Comparison of ENCODE assay signal across 8 cellular contexts in genomic region chr9:96449844-96450612, GRCh38. TPM values are rescaled to one million over a fixed set of nuclear protein-coding genes. Genes with fewer than 3 reads are reported as not detected.
DNase-seq lines count a peak whose midpoint lies in the region; ATAC-seq and TF ChIP-seq lines count a peak whose summit lies in the region.

TSS of gene HABP4 (plus strand) at chr9:96450169. CDS start at chr9:96450280, 111 bp downstream.

- H3K27ac Mint-ChIP-seq in CD4-positive, CD25-positive, alpha-beta regulatory T cell = peak within 1 kb of the TSS; percentile 77 to 98 (median 98)
- H3K27ac Mint-ChIP-seq in activated CD4-positive, alpha-beta memory T cell treated with anti-CD3 and anti-CD28 coated beads, Interleukin-2, amount 10 ng/mL, durations not matched to agents 7 days and 5 days = peak within 1 kb of the TSS; percentile 44

- peaks cover 27% of the 10 kb centered on the region for H3K4me1 ChIP-seq in CD4-positive, CD25-positive, alpha-beta regulatory T cell (ENCODE audit: control insufficient read depth, insufficient read depth, low read length, poor library complexity, severe bottlenecking)
- H3K4me1 ChIP-seq in duodenal mucosa (ENCODE audit: control insufficient read depth in 1 of 2, insufficient read depth in 2 of 2, low read length in 2 of 2) (peaks cover 8 to 15% of the 10 kb centered on the region in 2 donors), lung (ENCODE audit: control insufficient read depth in 2 of 2, insufficient read depth in 2 of 2, low read length in 2 of 2) (peaks cover 0 to 7% of the 10 kb centered on the region in 2 donors)

- WGBS in lung, 2 donors = 0% methylated on average over 48 to 108 of the region's 108 CpGs

- H3K27me3 ChIP-seq in CD4-positive, CD25-positive, alpha-beta regulatory T cell (ENCODE audit: control insufficient read depth, insufficient read depth, low read length) = no peaks in the 10 kb centered on the region
- peaks cover 7% of the 10 kb centered on the region in 2 donors for H3K27me3 ChIP-seq in duodenal mucosa (ENCODE audit: control insufficient read depth in 1 of 2, insufficient read depth in 2 of 2, low read length in 2 of 2)
- H3K27me3 ChIP-seq in lung (ENCODE audit: control insufficient read depth, insufficient read depth) = no peaks in the 10 kb centered on the region

- peak within 1 kb of the TSS; percentile 88 for H3K4me3 ChIP-seq in CD4-positive, CD25-positive, alpha-beta regulatory T cell (ENCODE audit: low read depth, low read length)
- H3K4me3 ChIP-seq in duodenal mucosa (ENCODE audit: low read depth in 1 of 2, low read length in 2 of 2) (peak within 1 kb of the TSS; percentile 69 to 82), lung (peak within 1 kb of the TSS; percentile 66)

- H3K27me3 Mint-ChIP-seq in CD4-positive, CD25-positive, alpha-beta regulatory T cell = peaks cover 14% of the 10 kb centered on the region
- peaks cover 11% of the 10 kb centered on the region for H3K27me3 Mint-ChIP-seq in activated CD4-positive, alpha-beta memory T cell treated with anti-CD3 and anti-CD28 coated beads, Interleukin-2, amount 10 ng/mL, durations not matched to agents 7 days and 5 days

- DNase-seq in CD4-positive, CD25-positive, alpha-beta regulatory T cell = peak; percentile 94
- peak; percentile 97 for DNase-seq in NCI-H82 (lab: John Stamatoyannopoulos, UW)
- peak; percentile 96 for DNase-seq in activated CD4-positive, alpha-beta memory T cell treated with anti-CD3 and anti-CD28 coated beads, Interleukin-2, amount 10 ng/mL, durations not matched to agents 7 days and 5 days
- peak; percentile 95 for DNase-seq in lung (ENCODE audit: low spot score)
- DNase-seq in stimulated activated CD4-positive, alpha-beta T cell treated with anti-CD3 and anti-CD28 coated beads, TNF-alpha, amount 100 ng/mL, for 24 hours (ENCODE audit: low read depth in 3 of 3) = peak; percentile 92 to 95 (median 93)

- POLR2A ChIA-PET in activated CD4-positive, alpha-beta memory T cell treated with anti-CD3 and anti-CD28 coated beads, Interleukin-2, amount 10 ng/mL, durations not matched to agents 7 days and 5 days (lab: Charles Lee) = interaction anchor here (0.9 to 5.2 kb wide), 10 partner anchors 9 to 1183 kb away, joined by 3 to 47 read pairs (median 7); partner anchors contain the start of genes NCBP1, PRXL2C, TSTD2 and ZNF367

- no peaks in the 10 kb centered on the region for H3K9me3 ChIP-seq in CD4-positive, CD25-positive, alpha-beta regulatory T cell (ENCODE audit: control insufficient read depth in 2 of 2, low read length in 2 of 2)
- H3K9me3 ChIP-seq in duodenal mucosa (ENCODE audit: control insufficient read depth in 1 of 2, low read length in 2 of 2) (no peaks in the 10 kb centered on the region), lung (ENCODE audit: control insufficient read depth in 2 of 2, insufficient read depth in 1 of 2, low read length in 1 of 2) (no peaks in the 10 kb centered on the region)

- H3K4me1 Mint-ChIP-seq in CD4-positive, CD25-positive, alpha-beta regulatory T cell = peaks cover 17 to 30% (median 23%) of the 10 kb centered on the region in 4 donors
- peaks cover 29% of the 10 kb centered on the region for H3K4me1 Mint-ChIP-seq in activated CD4-positive, alpha-beta memory T cell treated with anti-CD3 and anti-CD28 coated beads, Interleukin-2, amount 10 ng/mL, durations not matched to agents 7 days and 5 days

- no peaks in the 10 kb centered on the region for H3K36me3 Mint-ChIP-seq in CD4-positive, CD25-positive, alpha-beta regulatory T cell
- no peaks in the 10 kb centered on the region for H3K36me3 Mint-ChIP-seq in activated CD4-positive, alpha-beta memory T cell treated with anti-CD3 and anti-CD28 coated beads, Interleukin-2, amount 10 ng/mL, durations not matched to agents 7 days and 5 days (ENCODE audit: low read depth)

- H3K36me3 ChIP-seq in CD4-positive, CD25-positive, alpha-beta regulatory T cell (ENCODE audit: control insufficient read depth, insufficient read depth, low read length) = no peaks in the 10 kb centered on the region
- H3K36me3 ChIP-seq in duodenal mucosa (ENCODE audit: control insufficient read depth in 1 of 2, insufficient read depth in 2 of 2, low read length in 2 of 2) = no peaks in the 10 kb centered on the region
- H3K36me3 ChIP-seq in lung (ENCODE audit: control insufficient read depth in 2 of 2, insufficient read depth in 2 of 2, low read length in 2 of 2) = no peaks in the 10 kb centered on the region

- peak within 1 kb of the TSS; percentile 45 to 76 for H3K9ac ChIP-seq in duodenal mucosa (ENCODE audit: low read depth in 1 of 2, low read length in 2 of 2)

- no peaks in the 10 kb centered on the region for H3K9me3 Mint-ChIP-seq in CD4-positive, CD25-positive, alpha-beta regulatory T cell
- H3K9me3 Mint-ChIP-seq in activated CD4-positive, alpha-beta memory T cell treated with anti-CD3 and anti-CD28 coated beads, Interleukin-2, amount 10 ng/mL, durations not matched to agents 7 days and 5 days = no peaks in the 10 kb centered on the region

- peak within 1 kb of the TSS; percentile 88 to 97 (median 96) for H3K4me3 Mint-ChIP-seq in CD4-positive, CD25-positive, alpha-beta regulatory T cell
- H3K4me3 Mint-ChIP-seq in activated CD4-positive, alpha-beta memory T cell treated with anti-CD3 and anti-CD28 coated beads, Interleukin-2, amount 10 ng/mL, durations not matched to agents 7 days and 5 days = peak within 1 kb of the TSS; percentile 85

- CTCF ChIA-PET in activated CD4-positive, alpha-beta memory T cell treated with anti-CD3 and anti-CD28 coated beads, Interleukin-2, amount 10 ng/mL, durations not matched to agents 7 days and 5 days (lab: Charles Lee) = interaction anchor here (0.8 to 2.2 kb wide), 4 partner anchors 10 to 216 kb away, joined by 3 to 10 read pairs (median 4); no protein-coding TSS in a partner anchor

- TF ChIP-seq CTCF in lung (IDR thresholded peaks at IDR 0.05; ENCODE audit: control extremely low read depth, extremely low read depth) = no peak

- ATAC-seq in CD4-positive, CD25-positive, alpha-beta regulatory T cell (ENCODE audit: low read depth in 2 of 2) = peak; percentile 94 to 95
- ATAC-seq in GM19452 (IDR thresholded peaks at IDR 0.05; ENCODE audit: unreplicated experiment) = peak; percentile 95
- peak; percentile 49 for ATAC-seq in HG03575 (IDR thresholded peaks at IDR 0.05; ENCODE audit: extremely low read depth, insufficient number of reproducible peaks, low FRiP score, unreplicated experiment)
- ATAC-seq in lung (ENCODE audit: insufficient read depth, low FRiP score) = peak; percentile 98

- H3K27ac ChIP-seq in CD4-positive, CD25-positive, alpha-beta regulatory T cell (ENCODE audit: insufficient read depth, low read length, poor library complexity, severe bottlenecking) = peak within 1 kb of the TSS; percentile 59
- peak within 1 kb of the TSS; percentile 71 for H3K27ac ChIP-seq in duodenal mucosa (ENCODE audit: low read depth, low read length)
- peak within 1 kb of the TSS; percentile 80 to 84 for H3K27ac ChIP-seq in lung (ENCODE audit: low read depth in 1 of 2, low read length in 1 of 2)

RNA-seq across cellular contexts. Expression of gene HABP4, which starts in this region (rescaled TPM):
- 21.5 TPM for total RNA-seq in CD4-positive, CD25-positive, alpha-beta regulatory T cell
- 10 to 100 TPM; 19.8 to 25.5 (median 21.0) TPM for polyA plus RNA-seq in CD4-positive, CD25-positive, alpha-beta regulatory T cell
- 10 to 100 TPM; 13.1 to 14.1 TPM for total RNA-seq in activated CD4-positive, alpha-beta memory T cell treated with anti-CD3 and anti-CD28 coated beads, Interleukin-2, amount 10 ng/mL, durations not matched to agents 7 days and 5 days
- 10 to 100 TPM in 1 of 2 donors, 1 to 10 TPM in 1; 6.5 to 10.2 TPM for total RNA-seq in lung
- polyA plus RNA-seq in lung = 1 to 10 TPM; 4.7 to 9.8 TPM

Comparison
In these comparisons a context has a peak if more than half of its experiments do, and no peak if none do; other contexts are left out.
1. Peak in every context shown above with its lines: DNase-seq, ATAC-seq, H3K4me3 ChIP-seq and H3K27ac ChIP-seq.